1 cellular context compared by ENCODE assay signal in the genomic region with DNA sequence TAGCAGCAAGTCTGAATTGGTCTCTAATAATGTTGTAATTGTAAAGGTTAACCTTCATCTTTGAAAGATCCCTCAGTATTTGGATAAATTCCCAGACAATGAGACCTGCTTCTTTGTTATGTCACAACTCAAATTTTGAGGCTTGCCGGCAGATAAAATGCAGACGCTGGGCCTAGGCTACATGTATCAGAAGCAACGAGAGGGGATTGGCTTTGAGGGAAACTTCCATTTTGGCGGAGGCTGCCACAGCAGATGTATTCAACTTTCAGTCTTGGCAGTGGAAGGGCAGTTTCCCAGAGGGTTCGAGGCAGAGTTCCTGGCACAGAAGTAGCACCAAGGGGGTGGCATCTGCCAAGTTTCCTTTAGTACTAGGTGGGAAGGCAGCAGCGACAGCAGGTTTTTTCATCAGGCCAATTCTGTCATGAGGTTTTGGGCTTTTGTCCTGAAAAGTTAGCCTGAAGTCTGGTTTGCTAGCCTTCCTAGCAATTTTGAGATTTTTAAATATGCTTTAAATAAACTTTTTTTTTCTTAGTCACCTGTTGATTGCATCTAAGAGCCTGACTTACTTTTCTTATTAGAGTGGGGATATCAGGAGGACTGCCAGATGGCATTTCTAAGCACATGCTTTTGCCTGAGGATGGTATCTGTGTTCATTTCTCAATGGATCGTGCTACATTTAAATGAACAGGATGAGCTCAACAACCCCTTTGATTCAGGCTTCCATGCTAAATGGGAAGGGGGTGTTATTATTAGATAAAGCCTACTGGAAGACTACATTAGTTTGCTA.
TF ChIP-seq lines count a peak whose summit lies in the region.

No MANE protein-coding gene starts in this region.

TF ChIP-seq in H1, 55 proteins besides CTCF, POLR2A, EP300 and RAD21:
- TF ChIP-seq TAF1 (IDR thresholded peaks at IDR 0.05; ENCODE audit: low read depth, low read length) (no peak), ZNF274 (IDR thresholded peaks at IDR 0.05; ENCODE audit: borderline replicate concordance, extremely low read depth, low read length) (no peak), POU5F1 (IDR thresholded peaks at IDR 0.05; ENCODE audit: low read depth, low read length) (no peak)
TF ChIP-seq in H1: peak in this region for 0.
